In the genomic region with DNA sequence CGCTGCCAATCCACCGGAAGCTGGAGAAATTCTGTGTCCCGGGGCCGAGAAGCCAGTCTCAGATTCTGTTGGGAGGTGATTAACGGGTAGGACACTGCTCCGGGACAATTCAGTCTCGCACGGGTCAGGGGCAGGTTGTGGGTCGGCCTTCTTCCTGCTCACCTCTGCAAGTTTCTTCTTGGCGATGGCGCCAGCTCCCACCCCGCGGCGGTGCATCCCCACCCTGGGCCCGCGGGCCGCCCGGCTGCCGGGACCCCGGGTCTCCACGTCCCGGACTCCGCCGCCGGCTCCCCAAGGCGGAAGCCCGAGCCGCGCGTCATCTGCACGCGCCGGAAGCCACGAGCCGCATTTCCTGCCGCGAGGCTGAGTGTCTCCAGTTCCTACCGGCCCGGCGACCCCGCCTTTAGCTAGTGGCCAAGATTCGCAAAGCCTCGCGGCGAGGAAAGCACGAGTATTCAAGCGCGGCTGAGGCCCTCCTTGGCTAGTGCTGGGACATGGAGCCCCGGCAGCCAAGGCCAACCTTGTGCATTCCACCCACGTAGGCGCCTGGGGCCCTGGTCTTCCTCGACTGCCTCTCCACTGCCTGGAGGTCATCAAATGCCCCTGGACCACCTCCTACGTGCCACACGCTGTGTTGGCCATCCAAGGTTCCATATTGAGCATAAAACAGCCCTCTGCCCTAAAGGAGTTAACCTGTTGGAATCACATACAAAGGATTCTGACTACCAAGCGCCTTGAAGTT, we compare ENCODE assay signal across 8 cellular contexts. TPM values are rescaled to one million over a fixed set of nuclear protein-coding genes. Genes with fewer than 3 reads are reported as not detected.
A peak's percentile ranks its signal among the peaks of the same experiment; 100 is the strongest.
DNase-seq lines count a peak whose midpoint lies in the region; ATAC-seq and TF ChIP-seq lines count a peak whose summit lies in the region.

SNF8 (minus strand) TSS at position 324 of the 742 bp plus-strand sequence; CDS start at position 216, 108 bp downstream.

- H3K27ac ChIP-seq in PC-3 (ENCODE audit: low read length), result peak within 1 kb of the TSS; percentile 50

- no peaks in the 10 kb centered on the region for H3F3A ChIP-seq in PC-3 (ENCODE audit: low read length, unreplicated experiment)

- TF ChIP-seq EP300 in Ishikawa (IDR thresholded peaks at IDR 0.05; ENCODE audit: borderline replicate concordance), result no peak; the same call in 1 of the 2 replicates

- CTCF ChIA-PET in PC-3 (lab: Charles Lee), result interaction anchor here (1.0 kb wide), 2 partner anchors 10 to 88 kb away, joined by 3 read pairs; no protein-coding TSS in a partner anchor

- peak within 1 kb of the TSS; percentile 96 for H2AFZ ChIP-seq in PC-3 (ENCODE audit: low read length)

- peaks cover 39% of the 10 kb centered on the region for H3K79me2 ChIP-seq in PC-3 (ENCODE audit: low read length)

- BruUV-seq in PC-3 (replicated peaks; lab: Mats Ljungman, UMichigan), result TSS peak; percentile 98

- no peaks in the 10 kb centered on the region for H3K9me3 ChIP-seq in PC-3 (ENCODE audit: low read length)

- POLR2A ChIA-PET in PC-3 (lab: Charles Lee; ENCODE audit: unreplicated experiment), result interaction anchor here (0.5 to 1.1 kb wide), 10 partner anchors 16 to 1233 kb away, joined by 3 to 6 read pairs (median 3); partner anchors contain the start of genes ATP5MC1 and UBE2Z

- TF ChIP-seq CTCF in PC-3 (conservative IDR thresholded peaks at IDR 0.05; ENCODE audit: low read depth, low read length) (no peak), epithelial cell of proximal tubule (conservative IDR thresholded peaks at IDR 0.05; ENCODE audit: low read depth, low read length) (no peak)

- no peaks in the 10 kb centered on the region for H3K27me3 ChIP-seq in PC-3 (ENCODE audit: low read length)

- peak within 1 kb of the TSS; percentile 100 for H3K4me2 ChIP-seq in PC-3 (ENCODE audit: low read length)

- peaks cover 7% of the 10 kb centered on the region; the same call in 1 of the 2 replicates for H3K36me3 ChIP-seq in PC-3 (ENCODE audit: low read depth, low read length)

- H3K4me1 ChIP-seq in PC-3 (ENCODE audit: insufficient read depth, low read length), result peaks cover 13% of the 10 kb centered on the region

- DNase-seq in DMS 273 (lab: John Stamatoyannopoulos, UW; ENCODE audit: unreplicated experiment) (peak; percentile 98), PC-3 (peak; percentile 97), activated T-cell treated with anti-CD3 and anti-CD28 coated beads for 48 hours (ENCODE audit: low read depth) (peak; percentile 93), epithelial cell of proximal tubule (ENCODE audit: low read depth) (no peak), mucosa of gallbladder (ENCODE audit: low spot score) (peak; percentile 93)
- peak; percentile 90 for DNase-seq in stimulated activated CD8-positive, alpha-beta memory T cell treated with anti-CD3 and anti-CD28 coated beads, Interleukin-4, amount 100 ng/mL, for 24 hours (ENCODE audit: low read depth)

- no peaks in the 10 kb centered on the region for H3K9me2 ChIP-seq in PC-3 (replicated peaks; ENCODE audit: low read length)

- TF ChIP-seq RAD21 in Ishikawa (IDR thresholded peaks at IDR 0.05; ENCODE audit: low read depth), result no peak

- no peaks in the 10 kb centered on the region for H4K20me1 ChIP-seq in PC-3 (ENCODE audit: low read length)

- intact Hi-C loops in PC-3 (cut with micrococcal nuclease), result loop anchor here (5.0 kb wide), 1 partner anchor 248 kb away; no protein-coding TSS in a partner anchor

- peak within 1 kb of the TSS; percentile 87 for H3K9ac ChIP-seq in PC-3 (ENCODE audit: low read length)

- ATAC-seq in GM21529 (IDR thresholded peaks at IDR 0.05; ENCODE audit: unreplicated experiment) (peak; percentile 78), PC-3 (peak; percentile 95)

- H3K4me3 ChIP-seq in PC-3 (ENCODE audit: low read length), result peak within 1 kb of the TSS; percentile 80
- peak within 1 kb of the TSS; percentile 67 for H3K4me3 ChIP-seq in epithelial cell of proximal tubule (ENCODE audit: low read depth, low read length)

TF ChIP-seq in Ishikawa, 13 proteins besides CTCF, POLR2A, EP300 and RAD21:
- TF ChIP-seq TAF1 (IDR thresholded peaks at IDR 0.05; ENCODE audit: low read depth) (peak; percentile 77), FOXM1 (IDR thresholded peaks at IDR 0.05; ENCODE audit: borderline replicate concordance, low read depth) (no peak), MAX (IDR thresholded peaks at IDR 0.05) (peak; percentile 98), YY1 (IDR thresholded peaks at IDR 0.05; ENCODE audit: low read depth) (no peak), TCF12 (IDR thresholded peaks at IDR 0.05; ENCODE audit: low read depth) (peak; percentile 40; the same call in 1 of the 2 replicates), CREB1 (IDR thresholded peaks at IDR 0.05; ENCODE audit: low read depth) (peak; percentile 91), CEBPB (IDR thresholded peaks at IDR 0.05) (no peak), ZBTB7A (IDR thresholded peaks at IDR 0.05; ENCODE audit: low read depth) (no peak), EGR1 (IDR thresholded peaks at IDR 0.05) (peak; percentile 19; the same call in 1 of the 2 replicates), TEAD4 (IDR thresholded peaks at IDR 0.05) (no peak), NFIC (IDR thresholded peaks at IDR 0.05) (peak; percentile 58)
- TF ChIP-seq, protein P1, sequence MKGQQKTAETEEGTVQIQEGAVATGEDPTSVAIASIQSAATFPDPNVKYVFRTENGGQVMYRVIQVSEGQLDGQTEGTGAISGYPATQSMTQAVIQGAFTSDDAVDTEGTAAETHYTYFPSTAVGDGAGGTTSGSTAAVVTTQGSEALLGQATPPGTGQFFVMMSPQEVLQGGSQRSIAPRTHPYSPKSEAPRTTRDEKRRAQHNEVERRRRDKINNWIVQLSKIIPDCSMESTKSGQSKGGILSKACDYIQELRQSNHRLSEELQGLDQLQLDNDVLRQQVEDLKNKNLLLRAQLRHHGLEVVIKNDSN (IDR thresholded peaks at IDR 0.05), result no peak; the same call in 1 of the 2 replicates
- TF ChIP-seq, protein P2, sequence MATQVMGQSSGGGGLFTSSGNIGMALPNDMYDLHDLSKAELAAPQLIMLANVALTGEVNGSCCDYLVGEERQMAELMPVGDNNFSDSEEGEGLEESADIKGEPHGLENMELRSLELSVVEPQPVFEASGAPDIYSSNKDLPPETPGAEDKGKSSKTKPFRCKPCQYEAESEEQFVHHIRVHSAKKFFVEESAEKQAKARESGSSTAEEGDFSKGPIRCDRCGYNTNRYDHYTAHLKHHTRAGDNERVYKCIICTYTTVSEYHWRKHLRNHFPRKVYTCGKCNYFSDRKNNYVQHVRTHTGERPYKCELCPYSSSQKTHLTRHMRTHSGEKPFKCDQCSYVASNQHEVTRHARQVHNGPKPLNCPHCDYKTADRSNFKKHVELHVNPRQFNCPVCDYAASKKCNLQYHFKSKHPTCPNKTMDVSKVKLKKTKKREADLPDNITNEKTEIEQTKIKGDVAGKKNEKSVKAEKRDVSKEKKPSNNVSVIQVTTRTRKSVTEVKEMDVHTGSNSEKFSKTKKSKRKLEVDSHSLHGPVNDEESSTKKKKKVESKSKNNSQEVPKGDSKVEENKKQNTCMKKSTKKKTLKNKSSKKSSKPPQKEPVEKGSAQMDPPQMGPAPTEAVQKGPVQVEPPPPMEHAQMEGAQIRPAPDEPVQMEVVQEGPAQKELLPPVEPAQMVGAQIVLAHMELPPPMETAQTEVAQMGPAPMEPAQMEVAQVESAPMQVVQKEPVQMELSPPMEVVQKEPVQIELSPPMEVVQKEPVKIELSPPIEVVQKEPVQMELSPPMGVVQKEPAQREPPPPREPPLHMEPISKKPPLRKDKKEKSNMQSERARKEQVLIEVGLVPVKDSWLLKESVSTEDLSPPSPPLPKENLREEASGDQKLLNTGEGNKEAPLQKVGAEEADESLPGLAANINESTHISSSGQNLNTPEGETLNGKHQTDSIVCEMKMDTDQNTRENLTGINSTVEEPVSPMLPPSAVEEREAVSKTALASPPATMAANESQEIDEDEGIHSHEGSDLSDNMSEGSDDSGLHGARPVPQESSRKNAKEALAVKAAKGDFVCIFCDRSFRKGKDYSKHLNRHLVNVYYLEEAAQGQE (IDR thresholded peaks at IDR 0.05; ENCODE audit: low read depth), result no peak

RNA-seq across cellular contexts. Expression of gene SNF8, which starts in this region (rescaled TPM):
- 278 TPM in 2 replicates for total RNA-seq in PC-3 (2014; rRNA removed)
- 110 and 143 TPM in 2 replicates for total RNA-seq in epithelial cell of proximal tubule
- 90.2 TPM for total RNA-seq in mucosa of gallbladder
